26 cellular contexts compared by ENCODE assay signal in the genomic region with DNA sequence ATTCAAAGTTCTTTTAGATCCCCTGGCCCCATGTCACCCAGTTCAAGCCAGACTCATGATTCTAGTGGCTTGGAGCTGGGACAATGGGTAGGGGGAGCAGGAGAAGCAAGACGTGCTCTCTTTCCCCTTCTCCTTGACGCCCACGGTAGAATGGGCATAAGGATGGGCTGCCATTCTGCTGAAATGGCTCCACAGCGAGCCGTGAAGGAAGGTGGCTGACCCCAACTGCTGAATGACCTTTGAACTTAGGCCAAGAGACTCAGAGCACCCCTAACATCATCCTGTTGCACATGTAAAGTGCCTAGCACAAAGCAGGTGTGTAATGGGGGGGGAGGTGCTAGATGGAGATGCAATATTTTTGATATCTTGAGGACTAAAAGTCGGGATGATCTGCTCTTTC.
"Had no signal": no experiment of that assay in that cellular context is flagged by ENCODE, and none has a peak within 500 bp of the region (broad histone marks: within the 10 kb centered on the region; RNA-seq: fewer than 3 reads in every experiment).

No MANE protein-coding gene starts in this region.

- H3K4me3 Mint-ChIP-seq: activated CD8-positive, alpha-beta T cell treated with anti-CD3 and anti-CD28 coated beads, Interleukin-2, amount 10 ng/mL, durations not matched to agents 7 days and 5 days; activated naive CD4-positive, alpha-beta T cell treated with anti-CD3 and anti-CD28 coated beads, Interleukin-2, amount 10 ng/mL, durations not matched to agents 7 days and 5 days; activated naive CD8-positive, alpha-beta T cell treated with anti-CD3 and anti-CD28 coated beads for 36 hours; T-helper 17 cell; WTC11 had no signal

- H3K9me3 ChIP-seq: Peyer's patch had no signal

- ATAC-seq: activated CD8-positive, alpha-beta T cell treated with anti-CD3 and anti-CD28 coated beads, Interleukin-2, amount 10 ng/mL, durations not matched to agents 7 days and 5 days; T-helper 17 cell; WTC11 had no signal

- H3K4me1 ChIP-seq: Peyer's patch had no signal

- H3K27ac ChIP-seq: Peyer's patch had no signal

- H3K27ac Mint-ChIP-seq: activated CD8-positive, alpha-beta T cell treated with anti-CD3 and anti-CD28 coated beads, Interleukin-2, amount 10 ng/mL, durations not matched to agents 7 days and 5 days; activated naive CD4-positive, alpha-beta T cell treated with anti-CD3 and anti-CD28 coated beads, Interleukin-2, amount 10 ng/mL, durations not matched to agents 7 days and 5 days; activated naive CD8-positive, alpha-beta T cell treated with anti-CD3 and anti-CD28 coated beads for 36 hours; T-helper 17 cell; WTC11 had no signal

- H3K27me3 ChIP-seq: Peyer's patch had no signal

- H3K27me3 Mint-ChIP-seq: activated naive CD8-positive, alpha-beta T cell treated with anti-CD3 and anti-CD28 coated beads for 36 hours; T-helper 17 cell had no signal

- DNase-seq: activated CD4-positive, alpha-beta T cell treated with anti-CD3 and anti-CD28 coated beads for 48 hours; activated CD4-positive, alpha-beta T cell treated with anti-CD3 and anti-CD28 coated beads, Interleukin-2, amount 50 U/mL, for 4 hours; activated CD4-positive, CD25-positive, alpha-beta regulatory T cell treated with anti-CD3 and anti-CD28 coated beads, Interleukin-2, amount 50 U/mL, for 72 hours; activated CD8-positive, alpha-beta memory T cell treated with anti-CD3 and anti-CD28 coated beads, Interleukin-2, amount 50 U/mL, for 48 hours; activated CD8-positive, alpha-beta T cell treated with anti-CD3 and anti-CD28 coated beads, Interleukin-2, amount 10 ng/mL, durations not matched to agents 7 days and 5 days; activated gamma-delta T cell; activated naive CD4-positive, alpha-beta T cell treated with anti-CD3 and anti-CD28 coated beads, Interleukin-2, amount 10 ng/mL, durations not matched to agents 7 days and 5 days; activated naive CD8-positive, alpha-beta T cell treated with anti-CD3 and anti-CD28 coated beads for 36 hours; activated T-cell treated with anti-CD3 and anti-CD28 coated beads, Interleukin-2, amount 50 U/mL, for 1 hour; cerebellar nuclear complex; Karpas-422; NCI-H1092; NCI-H1417; NCI-H1930; NCI-H2107; NCI-H2171 treated with DMSO at 0.1 percent for 48 hours; NCI-H226; NCI-H510A; NCI-H526 treated with DMSO at 0.1 percent for 48 hours; NCI-H82; NK-92 treated with Interleukin-12 subunit alpha and Interleukin-12 subunit beta, amount 100 ng/mL, for 24 hours; Peyer's patch; SIG-M5; T-helper 17 cell; T-helper 9 cell had no signal

- H3K4me3 ChIP-seq: Peyer's patch had no signal

- H3K9me3 Mint-ChIP-seq: activated naive CD4-positive, alpha-beta T cell treated with anti-CD3 and anti-CD28 coated beads, Interleukin-2, amount 10 ng/mL, durations not matched to agents 7 days and 5 days; activated naive CD8-positive, alpha-beta T cell treated with anti-CD3 and anti-CD28 coated beads for 36 hours had no signal

- H3K36me3 ChIP-seq: Peyer's patch had no signal

- H3K36me3 Mint-ChIP-seq: activated naive CD4-positive, alpha-beta T cell treated with anti-CD3 and anti-CD28 coated beads, Interleukin-2, amount 10 ng/mL, durations not matched to agents 7 days and 5 days; activated naive CD8-positive, alpha-beta T cell treated with anti-CD3 and anti-CD28 coated beads for 36 hours; WTC11 had no signal
